Comparison of ENCODE assay signal across 1 cellular context in the genomic region with DNA sequence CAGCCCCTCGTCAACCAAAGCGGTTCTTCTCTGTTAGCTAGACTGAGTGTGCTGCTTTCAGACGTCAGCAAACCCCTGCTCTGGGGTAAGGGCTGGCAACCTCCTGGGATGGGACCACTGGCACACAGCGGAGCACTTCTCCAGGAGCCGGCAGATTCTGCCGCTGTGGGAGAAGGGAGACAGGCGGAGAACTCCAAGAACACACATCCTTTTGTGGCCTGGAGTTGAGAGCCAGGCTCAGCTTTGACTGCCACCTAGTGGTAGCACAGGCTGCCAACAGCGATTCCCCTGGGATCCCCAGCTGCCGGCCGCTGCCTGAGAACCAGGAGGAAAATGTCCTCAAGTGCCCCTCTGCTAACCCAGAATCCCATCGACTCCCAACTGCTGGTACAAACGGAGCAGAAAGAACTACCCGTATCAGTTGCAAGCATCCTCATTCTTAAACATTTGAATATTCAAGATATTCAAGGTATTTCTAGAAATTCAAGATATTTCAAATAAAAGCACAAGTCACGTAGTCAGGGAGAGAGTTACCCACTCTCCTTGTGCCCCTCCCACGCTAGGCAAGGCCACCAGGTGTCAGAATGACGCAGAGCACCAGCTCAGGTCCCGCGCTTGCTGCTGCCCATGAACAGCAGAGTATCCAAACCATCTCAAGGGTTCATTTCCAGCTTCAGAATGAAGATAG.
TF ChIP-seq lines count a peak whose summit lies in the region.

No MANE protein-coding gene starts in this region.

TF ChIP-seq in HCT116, 20 proteins besides CTCF, POLR2A, EP300 and RAD21 (continued from another document):
- TF ChIP-seq YY1 (IDR thresholded peaks at IDR 0.05; ENCODE audit: extremely low read depth, insufficient replicate concordance, low read depth, low read length) (peak; percentile 28), SIN3A (IDR thresholded peaks at IDR 0.05; ENCODE audit: low read depth) (no peak), TCF7L2 (IDR thresholded peaks at IDR 0.05; ENCODE audit: borderline replicate concordance, extremely low read depth, insufficient read depth, insufficient read length) (no peak), CBX3 (IDR thresholded peaks at IDR 0.05; ENCODE audit: low read depth) (no peak)
TF ChIP-seq in HCT116: peak in this region for 2.
